ENCODE assay signal across 9 cellular contexts in the genomic region with DNA sequence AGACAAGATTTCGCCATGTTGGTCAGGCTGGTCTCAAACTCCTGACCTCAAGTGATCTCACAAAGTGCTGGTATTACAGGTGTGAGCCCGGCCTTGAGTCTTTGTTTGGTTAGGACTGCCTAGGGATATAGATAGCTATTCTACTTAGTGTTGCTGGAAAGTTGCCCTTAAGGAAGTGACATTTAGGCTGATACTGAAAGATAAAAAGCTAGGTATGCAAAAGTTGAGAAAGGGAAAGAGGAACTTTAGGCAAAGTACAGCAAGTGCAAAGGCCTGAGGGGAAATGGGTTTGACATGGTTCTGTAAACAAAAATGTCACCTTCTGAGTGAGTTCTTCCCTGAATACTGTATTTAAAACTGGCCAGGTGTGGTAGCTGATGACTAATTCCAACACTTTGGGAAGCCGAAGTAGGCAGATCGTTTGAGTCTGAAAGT.
DNase-seq lines count a peak whose midpoint lies in the region; ATAC-seq, FAIRE-seq and TF ChIP-seq lines count a peak whose summit lies in the region.
"Had no signal": no experiment of that assay in that cellular context is flagged by ENCODE, and none has a peak within 500 bp of the region (broad histone marks: within the 10 kb centered on the region; RNA-seq: fewer than 3 reads in every experiment).

No MANE protein-coding gene starts in this region.

- peak overlapping the region; percentile 83 for H3K27ac ChIP-seq in Karpas-422 (ENCODE audit: low read length)

- H3K4me2 ChIP-seq in Karpas-422 (ENCODE audit: low read depth, low read length, poor library complexity, severe bottlenecking): peak overlapping the region; percentile 40

- TF ChIP-seq CTCF in endothelial cell (IDR thresholded peaks at IDR 0.05; ENCODE audit: unreplicated experiment): no peak

- peak; percentile 98 for FAIRE-seq in GM19239 (lab: Jason Lieb, UNC)

- H3K4me1 ChIP-seq in Karpas-422 (ENCODE audit: low read length): peaks cover 69% of the 10 kb centered on the region

- H3K27me3 Mint-ChIP-seq in endothelial cell (ENCODE audit: unreplicated experiment): peaks cover 5% of the 10 kb centered on the region

- no peak overlapping the region for H3K4me3 Mint-ChIP-seq in endothelial cell (ENCODE audit: unreplicated experiment)

- peaks cover 92% of the 10 kb centered on the region for H3K79me2 ChIP-seq in Karpas-422 (ENCODE audit: low read length)

- H3K9me3 ChIP-seq in Karpas-422 (ENCODE audit: low read length): no peaks in the 10 kb centered on the region

- H3K9me2 ChIP-seq in Karpas-422 (replicated peaks; ENCODE audit: insufficient read depth, low read length): no peaks in the 10 kb centered on the region

- ATAC-seq in HG02973 (IDR thresholded peaks at IDR 0.05; ENCODE audit: unreplicated experiment): no peak

- peaks cover 5% of the 10 kb centered on the region; the same call in 1 of the 2 replicates for H3K36me3 ChIP-seq in Karpas-422 (ENCODE audit: insufficient read depth, low read length)

- H3K9me3 Mint-ChIP-seq in endothelial cell (ENCODE audit: unreplicated experiment): no peaks in the 10 kb centered on the region

- peak; percentile 53 for DNase-seq in CD1c-positive myeloid dendritic cell (ENCODE audit: extremely low spot score)
- peak; percentile 15 for DNase-seq in GM19239 (ENCODE audit: insufficient read length, low spot score)
- peak; percentile 82 for DNase-seq in Karpas-422
- DNase-seq in endothelial cell (ENCODE audit: low spot score): no peak
- no peak for DNase-seq in NCI-H510A treated with DMSO at 0.1 percent for 48 hours (lab: John Stamatoyannopoulos, UW)
- DNase-seq in NCI-H187 treated with DMSO at 0.1 percent for 48 hours (lab: John Stamatoyannopoulos, UW): no peak
- no peak for DNase-seq in G401 (ENCODE audit: low spot score)
- DNase-seq: NCI-H1436 treated with DMSO at 0.1 percent for 48 hours had no signal

- H3K27me3 ChIP-seq in Karpas-422 (ENCODE audit: low read length): no peaks in the 10 kb centered on the region

- H3K4me3 ChIP-seq in Karpas-422 (ENCODE audit: low read length): no peak overlapping the region; the same call in 1 of the 2 replicates

- no peaks in the 10 kb centered on the region for H3K36me3 Mint-ChIP-seq in endothelial cell (ENCODE audit: low read depth, unreplicated experiment)

- no peaks in the 10 kb centered on the region for H4K20me1 ChIP-seq in Karpas-422 (ENCODE audit: insufficient read depth, low read depth, low read length)

- H2AFZ ChIP-seq in Karpas-422 (ENCODE audit: low read length): no peak overlapping the region

- in situ Hi-C loops in G401 (cut with HindIII; ENCODE audit: low sequenced_read_pairs): no loop called here

- H3K9ac ChIP-seq in Karpas-422 (ENCODE audit: low read length): no peak overlapping the region

- H3K27ac Mint-ChIP-seq in endothelial cell (ENCODE audit: unreplicated experiment): peak overlapping the region; percentile 18

- peaks cover 9% of the 10 kb centered on the region for H3K4me1 Mint-ChIP-seq in endothelial cell (ENCODE audit: unreplicated experiment)

Comparison
In these comparisons a context has a peak if more than half of its experiments do, and no peak if none do; other contexts are left out.
1. DNase-seq: peak in CD1c-positive myeloid dendritic cell (single experiment), GM19239 (single experiment) and Karpas-422 (single experiment); none in endothelial cell (single experiment), NCI-H510A treated with DMSO at 0.1 percent for 48 hours (single experiment), NCI-H187 treated with DMSO at 0.1 percent for 48 hours (single experiment) and G401 (single experiment).